18 cellular contexts compared by ENCODE assay signal in genomic region chr4:139768366-139768765, GRCh38.
DNase-seq lines count a peak whose midpoint lies in the region; TF ChIP-seq lines count a peak whose summit lies in the region.
"Had no signal": no experiment of that assay in that cellular context is flagged by ENCODE, and none has a peak within 500 bp of the region (broad histone marks: within the 10 kb centered on the region; RNA-seq: fewer than 3 reads in every experiment).

No MANE protein-coding gene starts in this region.

- in situ Hi-C loops in brain microvascular endothelial cell (cut with HindIII; ENCODE audit: low pct_ligation_motif_present, low sequenced_read_pairs) = no loop called here

- H3K27me3 Mint-ChIP-seq in type B pancreatic cell = no peaks in the 10 kb centered on the region

- DNase-seq in Karpas-422 (no peak), fibroblast of gingiva (ENCODE audit: low read depth) (peak; percentile 14), type B pancreatic cell (ENCODE audit: extremely low spot score, unreplicated experiment) (no peak), D341Med (ENCODE audit: low spot score) (no peak), brain microvascular endothelial cell (no peak)
- no peak for DNase-seq in activated naive CD4-positive, alpha-beta T cell (lab: John Stamatoyannopoulos, UW)
- DNase-seq: BE2C, HCEC 1CT, NCI-H1092 treated with DMSO at 0.1 percent for 48 hours, NCI-H1436, NCI-H187, NCI-H2171, NCI-H226, NCI-H510A, SHP77 had no signal

- peaks cover 0 to 20% (median 11%) of the 10 kb centered on the region in 11 experiments; a peak in 8 of 22 replicates for H3K9me3 ChIP-seq in BLaER1 treated with 17β-estradiol and CSF1 and Interleukin-3, amounts not matched to agents 10 nM and 100 nM (replicated peaks in 1 of 11)
- no peaks in the 10 kb centered on the region for H3K9me3 ChIP-seq in Karpas-422 (ENCODE audit: low read length)
- H3K9me3 ChIP-seq: BE2C had no signal

- H3K4me1 ChIP-seq in BLaER1 treated with 17β-estradiol and CSF1 and Interleukin-3, amounts not matched to agents 10 nM and 100 nM = peaks cover 69 to 87% (median 74%) of the 10 kb centered on the region in 10 experiments
- H3K4me1 ChIP-seq in Karpas-422 (ENCODE audit: low read length) = peaks cover 53% of the 10 kb centered on the region

- H3K9me3 Mint-ChIP-seq in type B pancreatic cell = no peaks in the 10 kb centered on the region
- H3K9me3 Mint-ChIP-seq: CD4-positive, CD25-positive, alpha-beta regulatory T cell had no signal

- no peaks in the 10 kb centered on the region for H4K20me1 ChIP-seq in BLaER1 treated with 17β-estradiol and CSF1 and Interleukin-3, amounts not matched to agents 10 nM and 100 nM
- no peaks in the 10 kb centered on the region for H4K20me1 ChIP-seq in Karpas-422 (ENCODE audit: insufficient read depth, low read depth, low read length)

- TF ChIP-seq CTCF in type B pancreatic cell (conservative IDR thresholded peaks at IDR 0.05) (no peak), brain microvascular endothelial cell (IDR thresholded peaks at IDR 0.05; ENCODE audit: low read depth, low read length, missing control alignments) (no peak)

- peaks cover 4% of the 10 kb centered on the region for H3K36me3 Mint-ChIP-seq in type B pancreatic cell
- H3K36me3 Mint-ChIP-seq: CD4-positive, CD25-positive, alpha-beta regulatory T cell had no signal

- no peak overlapping the region for H3K4me3 Mint-ChIP-seq in type B pancreatic cell
- H3K4me3 Mint-ChIP-seq: CD4-positive, CD25-positive, alpha-beta regulatory T cell had no signal

- H3K4me2 ChIP-seq in BLaER1 treated with 17β-estradiol and CSF1 and Interleukin-3, amounts not matched to agents 10 nM and 100 nM = peak overlapping the region; percentile 5 to 97 (median 52); a peak in 19 of 22 replicates
- no peak overlapping the region for H3K4me2 ChIP-seq in Karpas-422 (ENCODE audit: low read depth, low read length, poor library complexity, severe bottlenecking)

- no peak overlapping the region for H3K4me3 ChIP-seq in BLaER1 treated with 17β-estradiol and CSF1 and Interleukin-3, amounts not matched to agents 10 nM and 100 nM
- H3K4me3 ChIP-seq in Karpas-422 (ENCODE audit: low read length) (no peak overlapping the region), brain microvascular endothelial cell (ENCODE audit: low read depth, low read length) (no peak overlapping the region)

- H3K9me2 ChIP-seq in Karpas-422 (replicated peaks; ENCODE audit: insufficient read depth, low read length) = no peaks in the 10 kb centered on the region

- peaks cover 7% of the 10 kb centered on the region; the same call in 1 of the 2 replicates for H3K79me2 ChIP-seq in Karpas-422 (ENCODE audit: low read length)

- H3K27me3 ChIP-seq in BLaER1 treated with 17β-estradiol and CSF1 and Interleukin-3, amounts not matched to agents 10 nM and 100 nM = no peaks in the 10 kb centered on the region
- H3K27me3 ChIP-seq in Karpas-422 (ENCODE audit: low read length) = no peaks in the 10 kb centered on the region
- H3K27me3 ChIP-seq in brain microvascular endothelial cell (replicated peaks) = no peaks in the 10 kb centered on the region
- H3K27me3 ChIP-seq: BE2C had no signal

- peaks cover 0 to 10% (median 0%) of the 10 kb centered on the region in 11 experiments; a peak in 6 of 22 replicates for H3K36me3 ChIP-seq in BLaER1 treated with 17β-estradiol and CSF1 and Interleukin-3, amounts not matched to agents 10 nM and 100 nM
- no peaks in the 10 kb centered on the region for H3K36me3 ChIP-seq in Karpas-422 (ENCODE audit: insufficient read depth, low read length)
- H3K36me3 ChIP-seq in brain microvascular endothelial cell (replicated peaks) = no peaks in the 10 kb centered on the region
- H3K36me3 ChIP-seq: BE2C had no signal

- H2AFZ ChIP-seq in Karpas-422 (ENCODE audit: low read length) = no peak overlapping the region

- peaks cover 20% of the 10 kb centered on the region for H3K4me1 Mint-ChIP-seq in type B pancreatic cell (ENCODE audit: unreplicated experiment)
- H3K4me1 Mint-ChIP-seq: CD4-positive, CD25-positive, alpha-beta regulatory T cell had no signal

- H3K27ac Mint-ChIP-seq in type B pancreatic cell = peak overlapping the region; percentile 34
- H3K27ac Mint-ChIP-seq: CD4-positive, CD25-positive, alpha-beta regulatory T cell had no signal

- peak overlapping the region in 10 of 11 experiments; percentile 71 to 88 (median 86); a peak in 19 of 22 replicates for H3K27ac ChIP-seq in BLaER1 treated with 17β-estradiol and CSF1 and Interleukin-3, amounts not matched to agents 10 nM and 100 nM
- H3K27ac ChIP-seq in Karpas-422 (ENCODE audit: low read length) (peak overlapping the region; percentile 47), brain microvascular endothelial cell (no peak overlapping the region)
- H3K27ac ChIP-seq: RWPE1 had no signal

- H3K9ac ChIP-seq in BLaER1 treated with 17β-estradiol and CSF1 and Interleukin-3, amounts not matched to agents 10 nM and 100 nM = no peak overlapping the region
- no peak overlapping the region for H3K9ac ChIP-seq in Karpas-422 (ENCODE audit: low read length)
